In the genomic region with DNA sequence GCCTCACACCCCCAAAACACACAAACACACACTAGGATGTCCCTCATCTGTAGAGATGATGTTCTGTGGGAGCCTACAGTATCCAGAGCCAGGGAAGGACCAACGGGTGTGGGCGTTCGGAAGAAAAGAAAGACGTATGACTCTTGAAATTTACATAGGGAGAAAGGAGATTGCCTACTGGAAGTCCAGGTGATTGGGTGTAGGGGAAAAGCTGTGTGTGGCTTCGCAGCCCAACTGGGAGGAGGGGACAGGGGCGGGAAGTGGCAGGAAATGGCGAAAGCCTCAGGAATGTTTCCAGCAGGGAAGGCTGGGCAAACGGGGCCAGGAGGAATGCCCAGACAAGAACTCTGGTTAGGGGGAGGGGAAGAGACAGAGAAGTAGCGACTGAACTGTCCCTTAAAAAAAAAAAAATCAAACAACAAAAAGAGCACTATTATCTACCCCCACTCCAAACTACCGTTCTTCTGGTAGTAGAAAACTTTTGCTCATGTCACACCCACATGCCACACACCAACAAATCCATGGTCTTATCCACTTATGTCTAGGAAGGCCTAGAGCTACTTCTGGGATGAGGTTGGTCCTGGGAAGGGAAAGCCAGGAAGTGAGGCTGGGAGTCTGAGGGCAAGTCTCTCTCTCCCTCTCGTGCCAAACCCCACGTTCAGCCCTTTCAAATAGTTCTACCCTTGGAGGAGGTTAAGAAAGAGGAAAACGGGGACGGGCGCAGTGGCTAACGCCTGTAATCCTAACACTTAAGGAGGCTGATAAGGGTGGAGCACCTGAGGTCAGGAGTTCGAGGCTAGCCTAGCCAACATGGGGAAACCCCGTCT, we compare ENCODE assay signal across 8 cellular contexts. TPM values are rescaled to one million over a fixed set of nuclear protein-coding genes. Genes with fewer than 3 reads are reported as not detected.
DNase-seq lines count a peak whose midpoint lies in the region; ATAC-seq and TF ChIP-seq lines count a peak whose summit lies in the region.

No MANE protein-coding gene starts in this region.

- no peaks in the 10 kb centered on the region for H3K27me3 ChIP-seq in endocrine pancreas (ENCODE audit: control insufficient read depth, insufficient read depth, low read length)

- H3K4me3 ChIP-seq in endocrine pancreas (ENCODE audit: control insufficient read depth, insufficient read depth, low read length), result peak overlapping the region; percentile 28

- H3K36me3 ChIP-seq in endocrine pancreas (ENCODE audit: control insufficient read depth, insufficient read depth, low read length), result no peaks in the 10 kb centered on the region

- ATAC-seq in HG02588 (IDR thresholded peaks at IDR 0.05; ENCODE audit: unreplicated experiment) (no peak), HG02840 (IDR thresholded peaks at IDR 0.05; ENCODE audit: low FRiP score, unreplicated experiment) (no peak), HG02763 (IDR thresholded peaks at IDR 0.05; ENCODE audit: unreplicated experiment) (no peak)

- DNase-seq in GM04503 (ENCODE audit: low read depth), result peak; percentile 85
- peak; percentile 58 for DNase-seq in mucosa of gallbladder (ENCODE audit: low spot score)
- DNase-seq in activated naive CD4-positive, alpha-beta T cell (lab: John Stamatoyannopoulos, UW), result no peak

- H3K4me1 ChIP-seq in endocrine pancreas (ENCODE audit: control insufficient read depth, insufficient read depth, low read length), result no peaks in the 10 kb centered on the region

- H3K9me3 ChIP-seq in endocrine pancreas (ENCODE audit: control insufficient read depth, low read length), result no peaks in the 10 kb centered on the region

- no peak overlapping the region for H3K9ac ChIP-seq in endocrine pancreas (ENCODE audit: control insufficient read depth, insufficient read depth, low read length)

TF ChIP-seq in PFSK-1, 5 proteins besides CTCF, POLR2A, EP300 and RAD21:
- TF ChIP-seq, protein P1, sequence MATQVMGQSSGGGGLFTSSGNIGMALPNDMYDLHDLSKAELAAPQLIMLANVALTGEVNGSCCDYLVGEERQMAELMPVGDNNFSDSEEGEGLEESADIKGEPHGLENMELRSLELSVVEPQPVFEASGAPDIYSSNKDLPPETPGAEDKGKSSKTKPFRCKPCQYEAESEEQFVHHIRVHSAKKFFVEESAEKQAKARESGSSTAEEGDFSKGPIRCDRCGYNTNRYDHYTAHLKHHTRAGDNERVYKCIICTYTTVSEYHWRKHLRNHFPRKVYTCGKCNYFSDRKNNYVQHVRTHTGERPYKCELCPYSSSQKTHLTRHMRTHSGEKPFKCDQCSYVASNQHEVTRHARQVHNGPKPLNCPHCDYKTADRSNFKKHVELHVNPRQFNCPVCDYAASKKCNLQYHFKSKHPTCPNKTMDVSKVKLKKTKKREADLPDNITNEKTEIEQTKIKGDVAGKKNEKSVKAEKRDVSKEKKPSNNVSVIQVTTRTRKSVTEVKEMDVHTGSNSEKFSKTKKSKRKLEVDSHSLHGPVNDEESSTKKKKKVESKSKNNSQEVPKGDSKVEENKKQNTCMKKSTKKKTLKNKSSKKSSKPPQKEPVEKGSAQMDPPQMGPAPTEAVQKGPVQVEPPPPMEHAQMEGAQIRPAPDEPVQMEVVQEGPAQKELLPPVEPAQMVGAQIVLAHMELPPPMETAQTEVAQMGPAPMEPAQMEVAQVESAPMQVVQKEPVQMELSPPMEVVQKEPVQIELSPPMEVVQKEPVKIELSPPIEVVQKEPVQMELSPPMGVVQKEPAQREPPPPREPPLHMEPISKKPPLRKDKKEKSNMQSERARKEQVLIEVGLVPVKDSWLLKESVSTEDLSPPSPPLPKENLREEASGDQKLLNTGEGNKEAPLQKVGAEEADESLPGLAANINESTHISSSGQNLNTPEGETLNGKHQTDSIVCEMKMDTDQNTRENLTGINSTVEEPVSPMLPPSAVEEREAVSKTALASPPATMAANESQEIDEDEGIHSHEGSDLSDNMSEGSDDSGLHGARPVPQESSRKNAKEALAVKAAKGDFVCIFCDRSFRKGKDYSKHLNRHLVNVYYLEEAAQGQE (IDR thresholded peaks at IDR 0.05; ENCODE audit: insufficient read depth in 1 of 2, low read depth in 2 of 2, low read length in 2 of 2), result no peak
- TF ChIP-seq TAF1 (IDR thresholded peaks at IDR 0.05; ENCODE audit: borderline replicate concordance, insufficient read depth, low read length), result 0 out of 2 replicates have a peak, but pooled peaks have one; percentile 20

RNA-seq across cellular contexts. Expression of a gene that starts 1.8 kb away (rescaled TPM):
- polyA plus RNA-seq in PFSK-1 (2012; ENCODE audit: insufficient read length, low read depth), result 151 TPM
- 27.1 TPM for total RNA-seq in mucosa of gallbladder

RNA-seq across cellular contexts. Expression of a gene that starts 2.2 kb away (rescaled TPM):
- polyA plus RNA-seq in PFSK-1 (2012; ENCODE audit: insufficient read length, low read depth), result 207 TPM
- 123 TPM for total RNA-seq in mucosa of gallbladder

RNA-seq across cellular contexts. Expression of a gene that starts 10.4 kb away (rescaled TPM):
- polyA plus RNA-seq in PFSK-1 (2012; ENCODE audit: insufficient read length, low read depth), result 94.8 TPM
- total RNA-seq in mucosa of gallbladder, result 37.9 TPM

RNA-seq across cellular contexts. Expression of a gene that starts 11.1 kb away (rescaled TPM):
- 19.3 TPM for polyA plus RNA-seq in PFSK-1 (2012; ENCODE audit: insufficient read length, low read depth)
- total RNA-seq in mucosa of gallbladder, result 54.5 TPM

RNA-seq across cellular contexts. Expression of a gene that starts 16.8 kb away (rescaled TPM):
- 16.6 TPM for polyA plus RNA-seq in PFSK-1 (2012; ENCODE audit: insufficient read length, low read depth)
- 208 TPM for total RNA-seq in mucosa of gallbladder

Comparison
In these comparisons a context has a peak if more than half of its experiments do, and no peak if none do; other contexts are left out.
1. DNase-seq: peak in GM04503 (single experiment) and mucosa of gallbladder (single experiment); none in activated naive CD4-positive, alpha-beta T cell (0 of 4).